ENCODE assay signal across 8 cellular contexts in genomic region chr17:68356520-68356919, GRCh38.
DNase-seq lines count a peak whose midpoint lies in the region; ATAC-seq and TF ChIP-seq lines count a peak whose summit lies in the region.

No MANE protein-coding gene starts in this region.

- H3K4me1 Mint-ChIP-seq in activated CD4-positive, alpha-beta memory T cell treated with anti-CD3 and anti-CD28 coated beads for 36 hours (ENCODE audit: low read depth): peaks cover 54% of the 10 kb centered on the region
- H3K4me1 Mint-ChIP-seq in memory B cell (peaks cover 14% of the 10 kb centered on the region), progenitor cell of endocrine pancreas (ENCODE audit: low read depth) (no peaks in the 10 kb centered on the region)

- intact Hi-C loops in activated CD4-positive, alpha-beta memory T cell treated with anti-CD3 and anti-CD28 coated beads for 36 hours (cut with micrococcal nuclease): loop anchor here (1.0 to 5.0 kb wide), 6 partner anchors 10 to 174 kb away; no protein-coding TSS in a partner anchor
- intact Hi-C loops in gastrocnemius medialis (cut with DNase I; ENCODE audit: low total_unique reads): no loop called here

- TF ChIP-seq POLR2A in gastrocnemius medialis (IDR thresholded peaks at IDR 0.05): no peak

- TF ChIP-seq CTCF in progenitor cell of endocrine pancreas (IDR thresholded peaks at IDR 0.05; ENCODE audit: unreplicated experiment): no peak
- no peak for TF ChIP-seq CTCF in gastrocnemius medialis (IDR thresholded peaks at IDR 0.05 in 4 of 5, conservative IDR thresholded peaks at IDR 0.05 in 1 of 5)

- H3K4me3 ChIP-seq in gastrocnemius medialis: no peak overlapping the region

- peak overlapping the region; percentile 40 for H3K4me3 Mint-ChIP-seq in activated CD4-positive, alpha-beta memory T cell treated with anti-CD3 and anti-CD28 coated beads for 36 hours
- H3K4me3 Mint-ChIP-seq in memory B cell (no peak overlapping the region), progenitor cell of endocrine pancreas (ENCODE audit: low read depth) (no peak overlapping the region)

- H3K27me3 Mint-ChIP-seq in activated CD4-positive, alpha-beta memory T cell treated with anti-CD3 and anti-CD28 coated beads for 36 hours: no peaks in the 10 kb centered on the region
- H3K27me3 Mint-ChIP-seq in memory B cell (peaks cover 1% of the 10 kb centered on the region), progenitor cell of endocrine pancreas (no peaks in the 10 kb centered on the region)

- CTCF ChIA-PET in activated CD4-positive, alpha-beta memory T cell treated with anti-CD3 and anti-CD28 coated beads for 36 hours (lab: Charles Lee): interaction anchor here (0.6 to 1.6 kb wide), 5 partner anchors 58 to 155 kb away, joined by 3 to 4 read pairs (median 3); no protein-coding TSS in a partner anchor

- in situ Hi-C loops in ACHN (cut with HindIII; ENCODE audit: low pct_ligation_motif_present, low pct_unique_long_range_greater_than_20kb, low sequenced_read_pairs) (no loop called here), gastrocnemius medialis (cut with MboI; ENCODE audit: low sequenced_read_pairs in 4 of 4) (no loop called here)

- POLR2A ChIA-PET in activated CD4-positive, alpha-beta memory T cell treated with anti-CD3 and anti-CD28 coated beads for 36 hours (lab: Charles Lee): interaction anchor here (0.8 to 1.9 kb wide), 2 partner anchors 10 to 43 kb away, joined by 4 to 8 read pairs; no protein-coding TSS in a partner anchor

- no peaks in the 10 kb centered on the region for H3K27me3 ChIP-seq in gastrocnemius medialis

- H3K27ac Mint-ChIP-seq in activated CD4-positive, alpha-beta memory T cell treated with anti-CD3 and anti-CD28 coated beads for 36 hours: peak overlapping the region; percentile 68
- H3K27ac Mint-ChIP-seq in memory B cell: no peak overlapping the region
- H3K27ac Mint-ChIP-seq in progenitor cell of endocrine pancreas: no peak overlapping the region

- peak; percentile 84 for DNase-seq in activated CD4-positive, alpha-beta memory T cell treated with anti-CD3 and anti-CD28 coated beads for 36 hours
- DNase-seq in memory B cell (ENCODE audit: low spot score in 2 of 2) (no peak), ACHN (no peak), NCI-H1417 (lab: John Stamatoyannopoulos, UW) (no peak), progenitor cell of endocrine pancreas (ENCODE audit: low spot score, unreplicated experiment) (no peak), gastrocnemius medialis (no peak)

- H3K36me3 ChIP-seq in gastrocnemius medialis: no peaks in the 10 kb centered on the region

- ATAC-seq in GM18870 (IDR thresholded peaks at IDR 0.05; ENCODE audit: unreplicated experiment): peak; percentile 81
- ATAC-seq in HG03378 (IDR thresholded peaks at IDR 0.05; ENCODE audit: unreplicated experiment): peak; percentile 93
- ATAC-seq in memory B cell (ENCODE audit: low read depth): peak; percentile 89
- no peak for ATAC-seq in gastrocnemius medialis

- H3K9me3 ChIP-seq in gastrocnemius medialis: no peaks in the 10 kb centered on the region

- H3K9me3 Mint-ChIP-seq in activated CD4-positive, alpha-beta memory T cell treated with anti-CD3 and anti-CD28 coated beads for 36 hours: no peaks in the 10 kb centered on the region
- H3K9me3 Mint-ChIP-seq in memory B cell: no peaks in the 10 kb centered on the region
- H3K9me3 Mint-ChIP-seq in progenitor cell of endocrine pancreas (ENCODE audit: low read depth): no peaks in the 10 kb centered on the region

- H3K27ac ChIP-seq in gastrocnemius medialis: no peak overlapping the region

- H3K4me1 ChIP-seq in gastrocnemius medialis: peaks cover 2 to 6% of the 10 kb centered on the region in 2 donors

- H3K36me3 Mint-ChIP-seq in activated CD4-positive, alpha-beta memory T cell treated with anti-CD3 and anti-CD28 coated beads for 36 hours: peaks cover 7% of the 10 kb centered on the region
- peaks cover 9% of the 10 kb centered on the region for H3K36me3 Mint-ChIP-seq in memory B cell
- H3K36me3 Mint-ChIP-seq in progenitor cell of endocrine pancreas (ENCODE audit: insufficient read depth): no peaks in the 10 kb centered on the region

Comparison
In these comparisons a context has a peak if more than half of its experiments do, and no peak if none do; other contexts are left out.
1. ATAC-seq: peak in GM18870 (single experiment), HG03378 (single experiment) and memory B cell (single experiment); none in gastrocnemius medialis (0 of 2).